ENCODE assay signal across 15 cellular contexts in genomic region chr16:84732674-84733352, GRCh38. TPM values are rescaled to one million over a fixed set of nuclear protein-coding genes. Genes with fewer than 3 reads are reported as not detected.
DNase-seq lines count a peak whose midpoint lies in the region; ATAC-seq and TF ChIP-seq lines count a peak whose summit lies in the region.
"Had no signal": no experiment of that assay in that cellular context is flagged by ENCODE, and none has a peak within 500 bp of the region (broad histone marks: within the 10 kb centered on the region; RNA-seq: fewer than 3 reads in every experiment).

No MANE protein-coding gene starts in this region.

- H3K27me3 Mint-ChIP-seq in MCF 10A (ENCODE audit: insufficient read depth, unreplicated experiment): no peaks in the 10 kb centered on the region

- peak overlapping the region; percentile 39 for H3K27ac Mint-ChIP-seq in MCF 10A (ENCODE audit: low read depth, unreplicated experiment)

- no peaks in the 10 kb centered on the region for H3K9me2 ChIP-seq in SK-N-SH

- H4K20me1 ChIP-seq in SK-N-SH (ENCODE audit: insufficient read depth): peaks cover 13% of the 10 kb centered on the region

- ATAC-seq in GM21515 (IDR thresholded peaks at IDR 0.05; ENCODE audit: unreplicated experiment): no peak
- no peak for ATAC-seq in left cardiac atrium

- 0 out of 2 replicates have a peak overlapping the region, but pooled peaks have one; percentile 9 for H3K4me2 ChIP-seq in SK-N-SH

- H3K9ac ChIP-seq in SK-N-SH (no peak overlapping the region), iPS-18a (ENCODE audit: low read length) (peak overlapping the region; percentile 33)

- peaks cover 22% of the 10 kb centered on the region for H3K36me3 Mint-ChIP-seq in MCF 10A (ENCODE audit: insufficient read depth, unreplicated experiment)

- CTCF ChIA-PET in MCF 10A (lab: Yijun Ruan, JAX): interaction anchor here (0.8 to 1.2 kb wide), 3 partner anchors 22 to 60 kb away, joined by 3 to 5 read pairs (median 3); no protein-coding TSS in a partner anchor
- CTCF ChIA-PET in SK-N-SH (lab: Yijun Ruan, JAX): interaction anchor here (0.8 to 17.6 kb wide), 9 partner anchors 8 to 238 kb away, joined by 3 to 275 read pairs (median 18); partner anchors contain the start of gene COTL1

- TF ChIP-seq RAD21 in SK-N-SH (IDR thresholded peaks at IDR 0.05; ENCODE audit: low read length): no peak

- H3F3A ChIP-seq in SK-N-SH (replicated peaks; ENCODE audit: insufficient read depth): peaks cover 40% of the 10 kb centered on the region

- no peaks in the 10 kb centered on the region for H3K27me3 ChIP-seq in breast epithelium
- H3K27me3 ChIP-seq in SK-N-SH (ENCODE audit: insufficient read depth): no peaks in the 10 kb centered on the region
- no peaks in the 10 kb centered on the region for H3K27me3 ChIP-seq in iPS-18a (ENCODE audit: control insufficient read depth, insufficient read depth, low read length)
- H3K27me3 ChIP-seq: esophagus muscularis mucosa had no signal

- DNase-seq in MCF 10A (ENCODE audit: unreplicated experiment): peak; percentile 70
- DNase-seq in breast epithelium (ENCODE audit: low spot score in 2 of 2): no peak
- DNase-seq in SK-N-SH: no peak
- DNase-seq in NCI-H1048 (lab: John Stamatoyannopoulos, UW): no peak
- no peak for DNase-seq in left cardiac atrium
- DNase-seq in T1000 (lab: John Stamatoyannopoulos, UW): no peak
- DNase-seq: amygdala; kidney; NCI-H2107; stimulated activated CD4-positive, alpha-beta T cell treated with anti-CD3 and anti-CD28 coated beads, Interleukin-4, amount 100 ng/mL, for 1 hour; T-helper 1 cell had no signal

- no peak overlapping the region for H3K4me3 Mint-ChIP-seq in MCF 10A (ENCODE audit: unreplicated experiment)

- H2AFZ ChIP-seq in SK-N-SH (ENCODE audit: low read depth): no peak overlapping the region

- no peaks in the 10 kb centered on the region for H3K36me3 ChIP-seq in breast epithelium
- H3K36me3 ChIP-seq in SK-N-SH (replicated peaks in 1 of 2; ENCODE audit: control insufficient read depth in 1 of 2, insufficient read depth in 2 of 2, low read length in 1 of 2): peaks cover 13 to 19% of the 10 kb centered on the region in 2 experiments
- peaks cover 11% of the 10 kb centered on the region for H3K36me3 ChIP-seq in iPS-18a (ENCODE audit: control insufficient read depth, low read depth, low read length)
- H3K36me3 ChIP-seq: thoracic aorta had no signal

- peaks cover 34% of the 10 kb centered on the region for H3K4me1 Mint-ChIP-seq in MCF 10A (ENCODE audit: insufficient read depth, unreplicated experiment)

- BruUV-seq in MCF 10A (replicated peaks; lab: Mats Ljungman, UMichigan): no TSS peak

- H3K4me3 ChIP-seq in breast epithelium (no peak overlapping the region), SK-N-SH (ENCODE audit: low read depth in 2 of 2, low read length in 1 of 2) (no peak overlapping the region), iPS-18a (ENCODE audit: low read length) (no peak overlapping the region)
- H3K4me3 ChIP-seq: esophagus muscularis mucosa, thoracic aorta had no signal

- H3K9me3 ChIP-seq in breast epithelium (no peaks in the 10 kb centered on the region), SK-N-SH (no peaks in the 10 kb centered on the region), iPS-18a (ENCODE audit: control insufficient read depth, low read depth, low read length) (no peaks in the 10 kb centered on the region)
- H3K9me3 ChIP-seq: esophagus muscularis mucosa, thoracic aorta had no signal

- TF ChIP-seq CTCF in MCF 10A (IDR thresholded peaks at IDR 0.05; ENCODE audit: unreplicated experiment) (no peak), breast epithelium (IDR thresholded peaks at IDR 0.05) (no peak), SK-N-SH (IDR thresholded peaks at IDR 0.05) (no peak)

- TF ChIP-seq EP300 in SK-N-SH (IDR thresholded peaks at IDR 0.05; ENCODE audit: borderline replicate concordance in 1 of 2, low read depth in 1 of 2, low read length in 1 of 2): no peak

- POLR2A ChIA-PET in MCF 10A (lab: Yijun Ruan, JAX): interaction anchor here (0.6 to 8.3 kb wide), 4 partner anchors 30 to 228 kb away, joined by 3 to 66 read pairs (median 4); partner anchors contain the start of genes COTL1 and MEAK7
- POLR2A ChIA-PET in SK-N-SH (lab: Yijun Ruan, JAX): no interaction called here

- no peak for TF ChIP-seq POLR2A in breast epithelium (IDR thresholded peaks at IDR 0.05)

- H3K4me1 ChIP-seq in breast epithelium (peaks cover 0 to 13% of the 10 kb centered on the region in 2 donors), SK-N-SH (ENCODE audit: control insufficient read depth in 1 of 2, insufficient read depth in 2 of 2, low read depth in 1 of 2, low read length in 1 of 2) (peaks cover 32 to 43% of the 10 kb centered on the region in 2 experiments; a peak in 3 of 4 replicates), iPS-18a (ENCODE audit: control insufficient read depth, low read depth, low read length) (peaks cover 49% of the 10 kb centered on the region)

- no peaks in the 10 kb centered on the region for H3K9me3 Mint-ChIP-seq in MCF 10A (ENCODE audit: unreplicated experiment)

- 78% methylated on average over 9 of the region's 9 CpGs for WGBS in SK-N-SH (ENCODE audit: low lambda C conversion rate)

- intact Hi-C loops in MCF 10A (cut with micrococcal nuclease): no loop called here
- intact Hi-C loops in breast epithelium (cut with DNase I; ENCODE audit: low total_unique reads): no loop called here
- intact Hi-C loops in left cardiac atrium (cut with DNase I): no loop called here

- peaks cover 93% of the 10 kb centered on the region for H3K79me2 ChIP-seq in SK-N-SH (ENCODE audit: insufficient read depth)

- H3K27ac ChIP-seq in breast epithelium: peak overlapping the region in 1 of 2 donors; percentile 19
- H3K27ac ChIP-seq in SK-N-SH (ENCODE audit: low read depth in 2 of 2, low read length in 1 of 2): peak overlapping the region; percentile 31 to 91; a peak in 2 of 4 replicates
- peak overlapping the region; percentile 60 for H3K27ac ChIP-seq in iPS-18a (ENCODE audit: low read length)

TF ChIP-seq in SK-N-SH, 30 proteins besides CTCF, POLR2A, EP300 and RAD21 (continues in another document):
- no peak for TF ChIP-seq CHD2 (IDR thresholded peaks at IDR 0.05; ENCODE audit: low read length, partially characterized antibody)
- TF ChIP-seq TEAD4 (IDR thresholded peaks at IDR 0.05; ENCODE audit: borderline replicate concordance, insufficient read depth): no peak
- TF ChIP-seq IRF3 (IDR thresholded peaks at IDR 0.05; ENCODE audit: low read depth, low read length): no peak
- TF ChIP-seq GATA2 (CRISPR knock-in tag; IDR thresholded peaks at IDR 0.05): no peak
- TF ChIP-seq JUND (IDR thresholded peaks at IDR 0.05): no peak
- TF ChIP-seq POLR2AphosphoS5 (IDR thresholded peaks at IDR 0.05; ENCODE audit: low read depth, low read length): no peak
- no peak for TF ChIP-seq SMC3 (IDR thresholded peaks at IDR 0.05; ENCODE audit: low read depth, low read length)
- no peak for TF ChIP-seq FOXJ3 (CRISPR knock-in tag; IDR thresholded peaks at IDR 0.05)
- TF ChIP-seq GABPA (IDR thresholded peaks at IDR 0.05; ENCODE audit: low read depth): no peak
- TF ChIP-seq NRF1 (IDR thresholded peaks at IDR 0.05; ENCODE audit: low read depth, low read length): no peak
- no peak for TF ChIP-seq NFIC (IDR thresholded peaks at IDR 0.05; ENCODE audit: borderline replicate concordance)
- TF ChIP-seq TAF1 (IDR thresholded peaks at IDR 0.05; ENCODE audit: borderline replicate concordance, low read depth, low read length): no peak
- no peak for TF ChIP-seq PBX3 (IDR thresholded peaks at IDR 0.05)
- TF ChIP-seq MXI1 (IDR thresholded peaks at IDR 0.05; ENCODE audit: low read depth, low read length): no peak
- TF ChIP-seq RFX5 (IDR thresholded peaks at IDR 0.05; ENCODE audit: low read length): no peak
- TF ChIP-seq SIN3A (IDR thresholded peaks at IDR 0.05; ENCODE audit: borderline replicate concordance, low read depth, low read length): no peak

RNA-seq across cellular contexts. Expression of gene USP10, which starts 33.0 kb away (rescaled TPM):
- 114 and 129 TPM in 2 replicates for total RNA-seq in MCF 10A (2022)
- 10 to 100 TPM; 30.4 to 70.8 (median 51.5) TPM for total RNA-seq in breast epithelium
- 41.6 and 49.2 TPM in 2 replicates for polyA plus RNA-seq in SK-N-SH (2012; rRNA removed)
- polyA plus RNA-seq in SK-N-SH (2012; cell fraction: cytosol; rRNA removed): 27.1 and 31.0 TPM in 2 replicates
- polyA plus RNA-seq in SK-N-SH (2012; cell fraction: nucleus; rRNA removed): 103 and 133 TPM in 2 replicates
- total RNA-seq in left cardiac atrium: 10 to 100 TPM; 66.7 to 70.7 TPM
